34 cellular contexts compared by ENCODE assay signal in the genomic region with DNA sequence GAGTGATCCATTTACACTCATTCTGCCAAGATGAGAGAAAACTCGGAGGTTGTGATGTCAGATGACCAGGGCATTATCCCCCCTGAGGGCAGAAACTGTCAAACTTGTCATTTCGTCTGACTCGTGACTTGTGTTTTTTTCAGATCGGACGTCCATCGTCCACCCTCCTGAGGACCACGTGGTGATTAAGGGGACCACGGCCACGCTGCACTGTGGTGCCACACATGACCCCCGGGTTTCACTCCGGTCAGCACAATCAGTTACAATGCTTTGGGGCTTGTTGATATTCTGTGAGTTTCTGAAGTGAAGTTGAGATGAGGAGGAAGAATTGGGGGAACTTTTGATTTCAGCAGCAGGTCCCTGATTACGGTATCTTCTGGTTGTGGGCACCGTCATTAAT.
"Had no signal": no experiment of that assay in that cellular context is flagged by ENCODE, and none has a peak within 500 bp of the region (broad histone marks: within the 10 kb centered on the region; RNA-seq: fewer than 3 reads in every experiment).

No MANE protein-coding gene starts in this region.

- DNase-seq: activated effector memory CD4-positive, alpha-beta T cell treated with anti-CD3 and anti-CD28 coated beads, Interleukin-2, amount 50 U/mL, for 16 hours; activated effector memory CD4-positive, alpha-beta T cell treated with Interleukin-2 at 50 U/mL for 16 hours; activated gamma-delta T cell; activated gamma-delta T cell treated with Interleukin-2 at 50 U/mL for 16 hours; activated naive CD4-positive, alpha-beta T cell; activated naive CD4-positive, alpha-beta T cell treated with anti-CD3 and anti-CD28 coated beads for 36 hours; activated naive CD4-positive, alpha-beta T cell treated with anti-CD3 and anti-CD28 coated beads, Interleukin-2, amount 10 ng/mL, durations not matched to agents 7 days and 5 days; activated naive CD4-positive, alpha-beta T cell treated with anti-CD3 and anti-CD28 coated beads, Interleukin-2, amount 50 U/mL, for 16 hours; activated naive CD4-positive, alpha-beta T cell treated with Interleukin-2 at 50 U/mL for 16 hours; activated naive CD8-positive, alpha-beta T cell treated with anti-CD3 and anti-CD28 coated beads for 36 hours; activated naive CD8-positive, alpha-beta T cell treated with anti-CD3 and anti-CD28 coated beads, Interleukin-2, amount 10 ng/mL, durations not matched to agents 7 days and 5 days; activated naive CD8-positive, alpha-beta T cell treated with anti-CD3 and anti-CD28 coated beads, Interleukin-2, amount 50 U/mL, for 24 hours; activated T-cell treated with anti-CD3 and anti-CD28 coated beads, Interleukin-2, amount 50 U/mL, for 1 hour; activated T-cell treated with anti-CD3 and anti-CD28 coated beads, Interleukin-2, amount 50 U/mL, for 24 hours; activated T-cell treated with anti-CD3 and anti-CD28 coated beads, Interleukin-2, amount 50 U/mL, for 4 hours; activated T-cell treated with anti-CD3 and anti-CD28 coated beads, Interleukin-2, amount 50 U/mL, for 48 hours; activated T-cell treated with anti-CD3 and anti-CD28 coated beads, Interleukin-2, amount 50 U/mL, for 72 hours; amniotic stem cell; amygdala; anterior cingulate cortex; aorta; body of pancreas; brain microvascular endothelial cell; caudate nucleus; central memory CD4-positive, alpha-beta T cell; cerebellar nuclear complex had no signal

- H3K36me3 Mint-ChIP-seq: activated naive CD4-positive, alpha-beta T cell treated with anti-CD3 and anti-CD28 coated beads, Interleukin-2, amount 10 ng/mL, durations not matched to agents 7 days and 5 days; activated naive CD4-positive, alpha-beta T cell treated with anti-CD3 and anti-CD28 coated beads, Interleukin-2, amount 50 U/mL, for 24 hours; activated naive CD4-positive, alpha-beta T cell treated with anti-CD3 and anti-CD28 coated beads, Interleukin-2, amount 50 U/mL, for 72 hours; activated naive CD8-positive, alpha-beta T cell; activated naive CD8-positive, alpha-beta T cell treated with anti-CD3 and anti-CD28 coated beads for 36 hours; activated naive CD8-positive, alpha-beta T cell treated with anti-CD3 and anti-CD28 coated beads, Interleukin-2, amount 10 ng/mL, durations not matched to agents 7 days and 5 days had no signal

- H3K4me1 Mint-ChIP-seq: activated naive CD4-positive, alpha-beta T cell treated with anti-CD3 and anti-CD28 coated beads, Interleukin-2, amount 10 ng/mL, durations not matched to agents 7 days and 5 days; activated naive CD4-positive, alpha-beta T cell treated with anti-CD3 and anti-CD28 coated beads, Interleukin-2, amount 50 U/mL, for 24 hours; activated naive CD8-positive, alpha-beta T cell treated with anti-CD3 and anti-CD28 coated beads for 36 hours; activated naive CD8-positive, alpha-beta T cell treated with anti-CD3 and anti-CD28 coated beads, Interleukin-2, amount 10 ng/mL, durations not matched to agents 7 days and 5 days; activated naive CD8-positive, alpha-beta T cell treated with anti-CD3 and anti-CD28 coated beads, Interleukin-2, amount 50 U/mL, for 24 hours; activated T-helper 17 cell treated with anti-CD3 and anti-CD28 coated beads, Interleukin-2, amount 50 U/mL, for 72 hours; brain; central memory CD8-positive, alpha-beta T cell had no signal

- ATAC-seq: activated naive CD4-positive, alpha-beta T cell treated with anti-CD3 and anti-CD28 coated beads, Interleukin-2, amount 50 U/mL, for 72 hours; activated naive CD8-positive, alpha-beta T cell treated with anti-CD3 and anti-CD28 coated beads, Interleukin-2, amount 50 U/mL, for 24 hours; activated T-cell treated with anti-CD3 and anti-CD28 coated beads, Interleukin-2, amount 50 U/mL, for 4 hours; activated T-cell treated with anti-CD3 and anti-CD28 coated beads, Interleukin-2, amount 50 U/mL, for 72 hours; activated T-helper 17 cell treated with anti-CD3 and anti-CD28 coated beads, Interleukin-2, amount 50 U/mL, for 72 hours; body of pancreas had no signal

- H3K27me3 Mint-ChIP-seq: activated naive CD4-positive, alpha-beta T cell treated with anti-CD3 and anti-CD28 coated beads, Interleukin-2, amount 10 ng/mL, durations not matched to agents 7 days and 5 days; activated naive CD4-positive, alpha-beta T cell treated with anti-CD3 and anti-CD28 coated beads, Interleukin-2, amount 50 U/mL, for 24 hours; activated naive CD8-positive, alpha-beta T cell; activated naive CD8-positive, alpha-beta T cell treated with anti-CD3 and anti-CD28 coated beads for 36 hours; activated naive CD8-positive, alpha-beta T cell treated with anti-CD3 and anti-CD28 coated beads, Interleukin-2, amount 10 ng/mL, durations not matched to agents 7 days and 5 days; brain had no signal

- H3K4me3 Mint-ChIP-seq: activated naive CD4-positive, alpha-beta T cell treated with anti-CD3 and anti-CD28 coated beads for 36 hours; activated naive CD4-positive, alpha-beta T cell treated with anti-CD3 and anti-CD28 coated beads, Interleukin-2, amount 10 ng/mL, durations not matched to agents 7 days and 5 days; activated naive CD4-positive, alpha-beta T cell treated with anti-CD3 and anti-CD28 coated beads, Interleukin-2, amount 50 U/mL, for 24 hours; activated naive CD8-positive, alpha-beta T cell; activated naive CD8-positive, alpha-beta T cell treated with anti-CD3 and anti-CD28 coated beads for 36 hours; activated naive CD8-positive, alpha-beta T cell treated with anti-CD3 and anti-CD28 coated beads, Interleukin-2, amount 10 ng/mL, durations not matched to agents 7 days and 5 days; activated naive CD8-positive, alpha-beta T cell treated with anti-CD3 and anti-CD28 coated beads, Interleukin-2, amount 50 U/mL, for 24 hours; activated T-cell treated with anti-CD3 and anti-CD28 coated beads, Interleukin-2, amount 50 U/mL, for 24 hours; activated T-cell treated with anti-CD3 and anti-CD28 coated beads, Interleukin-2, amount 50 U/mL, for 4 hours; activated T-cell treated with anti-CD3 and anti-CD28 coated beads, Interleukin-2, amount 50 U/mL, for 72 hours; activated T-helper 1 cell treated with anti-CD3 and anti-CD28 coated beads, Interleukin-12 subunit alpha, Interleukin-12 subunit beta, Interleukin-2, Interleukin-4 antibody, amounts not matched to agents 30 ng/mL and 10 ng/mL and 1 ng/mL, durations not matched to agents 14 hours and 24 hours and 36 hours; activated T-helper 17 cell treated with anti-CD3 and anti-CD28 coated beads, Interleukin-2, amount 50 U/mL, for 72 hours; brain; central memory CD8-positive, alpha-beta T cell had no signal

- H3K9me3 Mint-ChIP-seq: activated naive CD4-positive, alpha-beta T cell treated with anti-CD3 and anti-CD28 coated beads for 36 hours; activated naive CD4-positive, alpha-beta T cell treated with anti-CD3 and anti-CD28 coated beads, Interleukin-2, amount 10 ng/mL, durations not matched to agents 7 days and 5 days; activated naive CD4-positive, alpha-beta T cell treated with anti-CD3 and anti-CD28 coated beads, Interleukin-2, amount 50 U/mL, for 24 hours; activated naive CD4-positive, alpha-beta T cell treated with anti-CD3 and anti-CD28 coated beads, Interleukin-2, amount 50 U/mL, for 72 hours; activated naive CD8-positive, alpha-beta T cell treated with anti-CD3 and anti-CD28 coated beads for 36 hours; activated naive CD8-positive, alpha-beta T cell treated with anti-CD3 and anti-CD28 coated beads, Interleukin-2, amount 10 ng/mL, durations not matched to agents 7 days and 5 days; activated naive CD8-positive, alpha-beta T cell treated with anti-CD3 and anti-CD28 coated beads, Interleukin-2, amount 50 U/mL, for 24 hours; activated T-cell treated with anti-CD3 and anti-CD28 coated beads, Interleukin-2, amount 50 U/mL, for 24 hours; activated T-cell treated with anti-CD3 and anti-CD28 coated beads, Interleukin-2, amount 50 U/mL, for 4 hours; activated T-cell treated with anti-CD3 and anti-CD28 coated beads, Interleukin-2, amount 50 U/mL, for 72 hours; activated T-helper 1 cell treated with anti-CD3 and anti-CD28 coated beads, Interleukin-12 subunit alpha, Interleukin-12 subunit beta, Interleukin-2, Interleukin-4 antibody, amounts not matched to agents 30 ng/mL and 10 ng/mL and 1 ng/mL, durations not matched to agents 14 hours and 24 hours and 36 hours; activated T-helper 17 cell treated with anti-CD3 and anti-CD28 coated beads, Interleukin-2, amount 50 U/mL, for 72 hours; activated T-helper 2 cell treated with anti-CD3 and anti-CD28 coated beads, Interferon-gamma antibody, Interleukin-2, Interleukin-4, amounts not matched to agents 10 μg/mL and 5 μg/mL and 100 μg/mL, durations not matched to agents 14 hours and 24 hours and 36 hours; central memory CD8-positive, alpha-beta T cell had no signal

- H3K27ac Mint-ChIP-seq: activated naive CD4-positive, alpha-beta T cell treated with anti-CD3 and anti-CD28 coated beads for 36 hours; activated naive CD4-positive, alpha-beta T cell treated with anti-CD3 and anti-CD28 coated beads, Interleukin-2, amount 10 ng/mL, durations not matched to agents 7 days and 5 days; activated naive CD4-positive, alpha-beta T cell treated with anti-CD3 and anti-CD28 coated beads, Interleukin-2, amount 50 U/mL, for 24 hours; activated naive CD4-positive, alpha-beta T cell treated with anti-CD3 and anti-CD28 coated beads, Interleukin-2, amount 50 U/mL, for 72 hours; activated naive CD8-positive, alpha-beta T cell; activated naive CD8-positive, alpha-beta T cell treated with anti-CD3 and anti-CD28 coated beads for 36 hours; activated naive CD8-positive, alpha-beta T cell treated with anti-CD3 and anti-CD28 coated beads, Interleukin-2, amount 10 ng/mL, durations not matched to agents 7 days and 5 days; activated naive CD8-positive, alpha-beta T cell treated with anti-CD3 and anti-CD28 coated beads, Interleukin-2, amount 50 U/mL, for 24 hours; activated T-cell treated with anti-CD3 and anti-CD28 coated beads, Interleukin-2, amount 50 U/mL, for 24 hours; activated T-cell treated with anti-CD3 and anti-CD28 coated beads, Interleukin-2, amount 50 U/mL, for 72 hours; activated T-helper 1 cell treated with anti-CD3 and anti-CD28 coated beads, Interleukin-12 subunit alpha, Interleukin-12 subunit beta, Interleukin-2, Interleukin-4 antibody, amounts not matched to agents 30 ng/mL and 10 ng/mL and 1 ng/mL, durations not matched to agents 14 hours and 24 hours and 36 hours; activated T-helper 17 cell treated with anti-CD3 and anti-CD28 coated beads, Interleukin-2, amount 50 U/mL, for 72 hours; activated T-helper 2 cell treated with anti-CD3 and anti-CD28 coated beads, Interferon-gamma antibody, Interleukin-2, Interleukin-4, amounts not matched to agents 10 μg/mL and 5 μg/mL and 100 μg/mL, durations not matched to agents 14 hours and 24 hours and 36 hours; brain had no signal
